In genomic region chr1:221634606-221635005, GRCh38 we compare ENCODE assay signal across 17 cellular contexts.
"Had no signal": no experiment of that assay in that cellular context is flagged by ENCODE, and none has a peak within 500 bp of the region (broad histone marks: within the 10 kb centered on the region; RNA-seq: fewer than 3 reads in every experiment).

No MANE protein-coding gene starts in this region.

- H3K4me1 Mint-ChIP-seq: naive thymus-derived CD8-positive, alpha-beta T cell had no signal

- H3K9me3 ChIP-seq: mucosa of descending colon, neutrophil, suprapubic skin, thyroid gland had no signal

- H3K27ac Mint-ChIP-seq: dendritic cell treated with granulocyte-macrophage colony-stimulating factor and Interleukin-4, amounts not matched to agents 40 ng/mL and 50 ng/mL, for 4 days; effector memory CD8-positive, alpha-beta T cell; immature natural killer cell; naive thymus-derived CD8-positive, alpha-beta T cell; type B pancreatic cell had no signal

- FAIRE-seq: colon, kidney, urothelium cell line had no signal

- H3K9me3 Mint-ChIP-seq: dendritic cell treated with granulocyte-macrophage colony-stimulating factor and Interleukin-4, amounts not matched to agents 40 ng/mL and 50 ng/mL, for 4 days; effector memory CD8-positive, alpha-beta T cell; immature natural killer cell; naive thymus-derived CD8-positive, alpha-beta T cell; type B pancreatic cell had no signal

- H3K4me2 ChIP-seq: smooth muscle cell had no signal

- H3K36me3 ChIP-seq: neutrophil, suprapubic skin, thyroid gland had no signal

- H3K36me3 Mint-ChIP-seq: naive thymus-derived CD8-positive, alpha-beta T cell; type B pancreatic cell had no signal

- H3K4me1 ChIP-seq: suprapubic skin had no signal

- ATAC-seq: effector memory CD8-positive, alpha-beta T cell; left cardiac atrium; mucosa of descending colon; naive thymus-derived CD8-positive, alpha-beta T cell; stimulated activated naive CD8-positive, alpha-beta T cell treated with anti-CD3 and anti-CD28 coated beads, Interleukin-15, Interleukin-2, amounts not matched to agents 100 U/mL and 50 U/mL, for 24 hours had no signal

- H3K27me3 ChIP-seq: neutrophil, suprapubic skin, thyroid gland had no signal

- H3K27ac ChIP-seq: epithelial cell of prostate, neutrophil, suprapubic skin, thyroid gland had no signal

- H3K4me3 ChIP-seq: mucosa of descending colon, smooth muscle cell, suprapubic skin, thyroid gland had no signal

- H3K27me3 Mint-ChIP-seq: dendritic cell treated with granulocyte-macrophage colony-stimulating factor and Interleukin-4, amounts not matched to agents 40 ng/mL and 50 ng/mL, for 4 days; effector memory CD8-positive, alpha-beta T cell; type B pancreatic cell had no signal

- DNase-seq: effector memory CD8-positive, alpha-beta T cell; immature natural killer cell; kidney; left cardiac atrium; mucosa of descending colon; naive thymus-derived CD8-positive, alpha-beta T cell; stimulated activated CD4-positive, alpha-beta T cell treated with anti-CD3 and anti-CD28 coated beads, Interleukin-2, amount 100 ng/mL, for 48 hours; stimulated activated naive CD8-positive, alpha-beta T cell treated with anti-CD3 and anti-CD28 coated beads, Interleukin-15, Interleukin-2, amounts not matched to agents 100 U/mL and 50 U/mL, for 24 hours; thyroid gland had no signal

- H3K4me3 Mint-ChIP-seq: dendritic cell treated with granulocyte-macrophage colony-stimulating factor and Interleukin-4, amounts not matched to agents 40 ng/mL and 50 ng/mL, for 4 days; effector memory CD8-positive, alpha-beta T cell; immature natural killer cell; naive thymus-derived CD8-positive, alpha-beta T cell; type B pancreatic cell had no signal
